ENCODE assay signal across 9 cellular contexts in the genomic region with DNA sequence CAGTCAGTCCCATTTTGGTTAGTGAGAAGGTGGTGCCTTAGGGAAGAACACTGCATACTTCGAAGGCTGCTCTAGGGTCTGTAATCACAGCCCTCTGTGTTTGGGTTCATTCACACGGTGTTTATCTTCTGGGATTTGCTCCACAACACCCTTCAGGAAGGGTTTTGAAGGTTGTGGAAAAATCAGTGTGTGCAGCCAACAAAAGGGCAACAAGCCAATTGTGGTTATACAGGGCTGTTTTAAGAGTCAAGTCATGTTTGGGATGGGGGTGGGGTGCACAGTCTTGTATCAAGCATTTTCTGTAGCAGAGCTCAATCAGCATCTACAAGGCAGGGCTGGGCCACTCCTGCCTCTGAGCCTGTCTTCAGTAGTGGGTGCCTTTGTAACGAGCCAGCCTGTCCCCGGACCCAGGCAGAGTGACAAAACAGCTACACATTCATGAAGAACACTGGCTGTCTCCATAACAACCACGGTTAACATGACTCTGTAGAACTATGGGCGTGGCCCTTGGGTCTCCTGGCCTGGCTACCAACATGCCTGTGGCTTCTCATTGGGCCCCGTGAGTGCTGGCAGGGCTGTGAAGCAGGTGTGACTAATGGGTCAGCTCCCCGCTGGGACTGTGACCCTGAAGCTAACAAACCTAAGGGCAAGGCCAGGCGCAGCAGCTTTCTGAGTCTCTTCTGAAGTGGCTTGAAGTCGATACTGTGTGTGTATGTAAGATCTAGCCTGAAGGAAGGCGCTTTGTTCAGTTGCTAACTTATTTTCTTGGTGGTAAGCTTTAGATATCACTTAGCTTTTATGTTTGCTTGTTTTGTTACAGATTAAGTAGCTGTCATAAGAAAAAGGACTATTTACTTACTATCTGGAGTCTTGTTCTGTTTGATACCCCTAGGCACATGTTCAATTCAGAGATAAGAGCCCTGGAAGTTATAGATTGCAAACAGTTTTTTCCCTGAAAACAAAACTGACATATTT. TPM values are rescaled to one million over a fixed set of nuclear protein-coding genes. Genes with fewer than 3 reads are reported as not detected.
DNase-seq lines count a peak whose midpoint lies in the region; ATAC-seq and TF ChIP-seq lines count a peak whose summit lies in the region.
"Had no signal": no experiment of that assay in that cellular context is flagged by ENCODE, and none has a peak within 500 bp of the region (broad histone marks: within the 10 kb centered on the region; RNA-seq: fewer than 3 reads in every experiment).

No MANE protein-coding gene starts in this region.

- H3K4me3 Mint-ChIP-seq in CD4-positive, alpha-beta T cell, result no peak overlapping the region

- CTCF ChIA-PET in CD4-positive, alpha-beta T cell (lab: Charles Lee), result no interaction called here

- H3K36me3 ChIP-seq in stomach (no peaks in the 10 kb centered on the region), WERI-Rb-1 (no peaks in the 10 kb centered on the region)

- intact Hi-C loops in stomach (cut with DNase I; ENCODE audit: low total_unique reads), result no loop called here
- intact Hi-C loops in CD4-positive, alpha-beta T cell (cut with DNase I, micrococcal nuclease), result no loop called here

- TF ChIP-seq POLR2A in stomach (IDR thresholded peaks at IDR 0.05), result no peak

- ATAC-seq in CD4-positive, alpha-beta T cell (ENCODE audit: poor library complexity), result no peak

- peak; percentile 13 for DNase-seq in GM12865 (ENCODE audit: low read depth)
- peak; percentile 17 for DNase-seq in NCI-H2171 (lab: John Stamatoyannopoulos, UW)
- DNase-seq in brain pericyte (ENCODE audit: low read depth, low spot score), result peak; percentile 17
- peak; percentile 90 for DNase-seq in iris pigment epithelial cell (ENCODE audit: low read depth)
- peak; percentile 89 for DNase-seq in stomach
- DNase-seq in CD4-positive, alpha-beta T cell, result no peak
- DNase-seq in WERI-Rb-1, result no peak
- no peak for DNase-seq in T-helper 1 cell

- TF ChIP-seq CTCF in GM12865 (IDR thresholded peaks at IDR 0.05; ENCODE audit: insufficient read depth, low read depth, low read length, missing control alignments) (no peak), stomach (IDR thresholded peaks at IDR 0.05) (no peak), WERI-Rb-1 (IDR thresholded peaks at IDR 0.05; ENCODE audit: low read depth, low read length) (no peak)
- TF ChIP-seq CTCF in CD4-positive, alpha-beta T cell (IDR thresholded peaks at IDR 0.05), result no peak

- no peaks in the 10 kb centered on the region for H3K9me3 Mint-ChIP-seq in CD4-positive, alpha-beta T cell

- H3K4me1 ChIP-seq in stomach, result peaks cover 6 to 27% (median 15%) of the 10 kb centered on the region in 4 donors

- H3K27me3 ChIP-seq in stomach (peaks cover 0 to 6% (median 0%) of the 10 kb centered on the region in 3 donors), WERI-Rb-1 (ENCODE audit: insufficient read depth, low read depth, severe bottlenecking) (no peaks in the 10 kb centered on the region)
- no peaks in the 10 kb centered on the region for H3K27me3 ChIP-seq in CD4-positive, alpha-beta T cell (ENCODE audit: control insufficient read depth, insufficient read depth, low read length)

- H3K9me3 ChIP-seq in stomach (no peaks in the 10 kb centered on the region), WERI-Rb-1 (ENCODE audit: severe bottlenecking) (no peaks in the 10 kb centered on the region)
- H3K9me3 ChIP-seq in CD4-positive, alpha-beta T cell (ENCODE audit: control insufficient read depth, low read length), result no peaks in the 10 kb centered on the region

- TF ChIP-seq EP300 in stomach (IDR thresholded peaks at IDR 0.05), result no peak

- no peak overlapping the region for H3K4me3 ChIP-seq in GM12865 (ENCODE audit: low read depth, low read length)
- no peak overlapping the region for H3K4me3 ChIP-seq in stomach
- no peak overlapping the region for H3K4me3 ChIP-seq in WERI-Rb-1 (ENCODE audit: low read depth, low read length)
- H3K4me3 ChIP-seq: skin epidermis had no signal

- no peaks in the 10 kb centered on the region for H3K4me1 Mint-ChIP-seq in CD4-positive, alpha-beta T cell (ENCODE audit: low read depth)

- POLR2A ChIA-PET in CD4-positive, alpha-beta T cell (lab: Charles Lee), result no interaction called here

- WGBS in stomach, 5 donors, result 18 to 28% (median 20%) methylated on average over 10 to 11 of the region's 11 CpGs

- no peak overlapping the region for H3K27ac Mint-ChIP-seq in CD4-positive, alpha-beta T cell

- H3K27ac ChIP-seq in stomach, result peak overlapping the region; percentile 39 to 79 (median 63)
- H3K27ac ChIP-seq in CD4-positive, alpha-beta T cell (ENCODE audit: low read depth, low read length), result no peak overlapping the region
- no peak overlapping the region for H3K27ac ChIP-seq in WERI-Rb-1
- H3K27ac ChIP-seq: skin epidermis had no signal

- H3K27me3 Mint-ChIP-seq in CD4-positive, alpha-beta T cell, result no peaks in the 10 kb centered on the region

- no peaks in the 10 kb centered on the region for H3K36me3 Mint-ChIP-seq in CD4-positive, alpha-beta T cell (ENCODE audit: low read depth)

RNA-seq across cellular contexts. Expression of gene GOLM1, which starts 27.9 kb away (rescaled TPM):
- total RNA-seq in stomach, result 100 to 1,000 TPM in 3 of 5 donors, 10 to 100 TPM in 2; 33.3 to 160 (median 134) TPM
- 10 to 100 TPM; 16.0 to 34.1 (median 24.4) TPM for polyA plus RNA-seq in stomach
- under 1 TPM in 1 of 2 experiments, not detected in 1; 0.22 TPM for total RNA-seq in CD4-positive, alpha-beta T cell

Comparison
In these comparisons a context has a peak if more than half of its experiments do, and no peak if none do; other contexts are left out.
1. DNase-seq: peak in GM12865 (single experiment), NCI-H2171 (single experiment), brain pericyte (single experiment), iris pigment epithelial cell (single experiment) and stomach (single experiment); none in CD4-positive, alpha-beta T cell (0 of 10), WERI-Rb-1 (single experiment) and T-helper 1 cell (0 of 5).
2. H3K27ac ChIP-seq: peak in stomach (5 of 5); none in CD4-positive, alpha-beta T cell (single experiment) and WERI-Rb-1 (single experiment).
3. RNA of gene GOLM1, which starts 27.9 kb away (total RNA-seq): 33.3 to 160 TPM in stomach; 0.22 TPM in CD4-positive, alpha-beta T cell; every median in the first group is over 10 times any median in the second.